16 cellular contexts compared by ENCODE assay signal in genomic region chr4:27518876-27519275, GRCh38.
"Had no signal": no experiment of that assay in that cellular context is flagged by ENCODE, and none has a peak within 500 bp of the region (broad histone marks: within the 10 kb centered on the region; RNA-seq: fewer than 3 reads in every experiment).

No MANE protein-coding gene starts in this region.

- H3K27ac Mint-ChIP-seq: immature natural killer cell, naive B cell had no signal

- H3K36me3 Mint-ChIP-seq: immature natural killer cell, naive B cell had no signal

- ATAC-seq: foreskin keratinocyte, gastroesophageal sphincter, heart left ventricle, left cardiac atrium, left lung, left ventricle myocardium superior, lower lobe of right lung, mucosa of descending colon had no signal

- DNase-seq: dermis blood vessel endothelial cell; dorsolateral prefrontal cortex; effector CD4-positive, alpha-beta T cell; effector memory CD4-positive, alpha-beta T cell; foreskin keratinocyte; heart left ventricle; hypothalamus; immature natural killer cell; left cardiac atrium; left lung; left ventricle myocardium superior; lower lobe of right lung; mesenchymal stem cell; mucosa of descending colon; naive B cell had no signal

- H3K4me3 Mint-ChIP-seq: immature natural killer cell, naive B cell had no signal

- H3K4me1 Mint-ChIP-seq: immature natural killer cell, naive B cell had no signal
